In the genomic region with DNA sequence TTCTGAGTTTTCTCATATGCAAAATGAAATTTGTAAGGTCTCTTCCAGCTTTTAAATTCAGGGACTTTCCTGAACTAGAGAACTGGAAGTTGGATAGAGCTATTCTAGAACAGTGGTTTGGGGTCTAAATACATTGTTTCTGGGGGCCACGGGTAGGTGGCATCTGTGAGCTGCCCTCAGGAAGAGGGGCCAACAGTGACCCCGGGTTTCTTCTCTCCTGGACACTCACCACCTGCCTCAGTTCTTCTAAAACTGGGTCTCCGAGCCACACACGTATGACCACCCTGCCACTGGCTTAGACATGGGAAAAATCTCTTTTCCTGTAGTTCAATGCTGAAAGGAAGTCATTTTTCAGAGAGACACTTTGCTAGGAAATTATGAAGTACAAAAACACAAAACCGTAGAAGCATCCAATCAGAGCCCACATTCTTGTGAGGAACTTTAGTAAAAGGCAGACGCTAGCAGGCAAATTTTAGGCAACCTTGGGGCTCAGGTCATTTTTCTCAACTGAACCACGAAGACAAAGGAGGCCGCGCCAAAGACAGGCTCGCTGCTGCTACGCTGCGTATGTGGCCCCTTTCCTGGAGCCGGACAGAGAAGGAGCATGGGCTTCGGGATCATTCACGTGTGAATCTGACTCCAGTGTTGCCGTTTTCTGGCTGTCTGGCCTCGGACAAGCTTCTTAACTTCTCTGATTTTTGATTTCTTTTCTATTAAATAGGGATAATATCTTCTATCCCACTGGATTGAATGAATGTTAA, we compare ENCODE assay signal across 2 cellular contexts.
TF ChIP-seq lines count a peak whose summit lies in the region.

No MANE protein-coding gene starts in this region.

TF ChIP-seq in liver, 16 proteins besides CTCF, POLR2A, EP300 and RAD21:
- TF ChIP-seq FOXA1 (IDR thresholded peaks at IDR 0.05) (no peak), YY1 (IDR thresholded peaks at IDR 0.05) (no peak), NR2F2 (IDR thresholded peaks at IDR 0.05) (peak; percentile 9)

TF ChIP-seq in HepG2, 621 proteins besides CTCF, POLR2A, EP300 and RAD21:
- TF ChIP-seq RBM22 (optimal IDR thresholded peaks at IDR 0.05; ENCODE audit: low read length) = no peak
- TF ChIP-seq HOXA9 (CRISPR knock-in tag; IDR thresholded peaks at IDR 0.05; ENCODE audit: borderline replicate concordance) = no peak
- TF ChIP-seq PHF20 (CRISPR knock-in tag; IDR thresholded peaks at IDR 0.05) = no peak
- TF ChIP-seq HMGA1 (CRISPR knock-in tag; conservative IDR thresholded peaks at IDR 0.05) = no peak
- TF ChIP-seq ETV5 (CRISPR knock-in tag; IDR thresholded peaks at IDR 0.05; ENCODE audit: borderline replicate concordance) = no peak
- TF ChIP-seq, protein P1, sequence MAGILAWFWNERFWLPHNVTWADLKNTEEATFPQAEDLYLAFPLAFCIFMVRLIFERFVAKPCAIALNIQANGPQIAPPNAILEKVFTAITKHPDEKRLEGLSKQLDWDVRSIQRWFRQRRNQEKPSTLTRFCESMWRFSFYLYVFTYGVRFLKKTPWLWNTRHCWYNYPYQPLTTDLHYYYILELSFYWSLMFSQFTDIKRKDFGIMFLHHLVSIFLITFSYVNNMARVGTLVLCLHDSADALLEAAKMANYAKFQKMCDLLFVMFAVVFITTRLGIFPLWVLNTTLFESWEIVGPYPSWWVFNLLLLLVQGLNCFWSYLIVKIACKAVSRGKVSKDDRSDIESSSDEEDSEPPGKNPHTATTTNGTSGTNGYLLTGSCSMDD (CRISPR knock-in tag; IDR thresholded peaks at IDR 0.05) = no peak
- no peak for TF ChIP-seq ZNF354B (CRISPR knock-in tag; IDR thresholded peaks at IDR 0.05)
TF ChIP-seq in HepG2: peak in this region for 0.
